In genomic region chr21:14453964-14454641, GRCh38 we compare ENCODE assay signal across 8 cellular contexts.
A peak's percentile ranks its signal among the peaks of the same experiment; 100 is the strongest.
DNase-seq lines count a peak whose midpoint lies in the region; ATAC-seq, FAIRE-seq and TF ChIP-seq lines count a peak whose summit lies in the region.

No MANE protein-coding gene starts in this region.

- peak overlapping the region; percentile 90 for H2AFZ ChIP-seq in K562 (ENCODE audit: low read depth, low read length)
- H2AFZ ChIP-seq in PC-3 (ENCODE audit: low read length): no peak overlapping the region

- 1% methylated on average over 7 of the region's 7 CpGs for WGBS in K562 (ENCODE audit: insufficient coverage, low coverage, missing lambda C conversion rate)

- H3K4me1 Mint-ChIP-seq in osteocyte (ENCODE audit: unreplicated experiment): no peaks in the 10 kb centered on the region

- H3K9me3 ChIP-seq in K562 (replicated peaks; ENCODE audit: control insufficient read depth, insufficient read depth, low read depth, low read length) (no peaks in the 10 kb centered on the region; the same call in 1 of the 2 replicates), PC-3 (ENCODE audit: low read length) (no peaks in the 10 kb centered on the region)

- ATAC-seq in GM18502 (IDR thresholded peaks at IDR 0.05; ENCODE audit: poor library complexity, unreplicated experiment): peak; percentile 12
- peak; percentile 11 for ATAC-seq in GM21526 (IDR thresholded peaks at IDR 0.05; ENCODE audit: low FRiP score, unreplicated experiment)
- ATAC-seq in HG03439 (IDR thresholded peaks at IDR 0.05; ENCODE audit: unreplicated experiment): peak; percentile 21
- peak; percentile 69 for ATAC-seq in K562
- no peak for ATAC-seq in PC-3

- no peaks in the 10 kb centered on the region for H3K36me3 Mint-ChIP-seq in osteocyte (ENCODE audit: unreplicated experiment)

- H3K27ac ChIP-seq in K562 (ENCODE audit: extremely low read depth, low read depth, low read length) (peak overlapping the region; percentile 91), PC-3 (ENCODE audit: low read length) (no peak overlapping the region)

- H3K4me3 ChIP-seq in K562 (no peak overlapping the region), PC-3 (ENCODE audit: low read length) (no peak overlapping the region)

- no peaks in the 10 kb centered on the region for H3F3A ChIP-seq in PC-3 (ENCODE audit: low read length, unreplicated experiment)

- no peak for TF ChIP-seq POLR2A in K562 (conservative IDR thresholded peaks at IDR 0.05)

- no peaks in the 10 kb centered on the region for H3K27me3 Mint-ChIP-seq in osteocyte (ENCODE audit: unreplicated experiment)

- H3K9me3 Mint-ChIP-seq in osteocyte (ENCODE audit: unreplicated experiment): peaks cover 11% of the 10 kb centered on the region

- H3K27ac Mint-ChIP-seq in osteocyte (ENCODE audit: unreplicated experiment): no peak overlapping the region

- POLR2A ChIA-PET in K562 (lab: Yijun Ruan, JAX) (interaction anchor here (0.6 to 1.9 kb wide), 5 partner anchors 24 to 309 kb away, joined by 3 to 7 read pairs (median 3); no protein-coding TSS in a partner anchor), PC-3 (lab: Charles Lee; ENCODE audit: unreplicated experiment) (no interaction called here)

- H3K9ac ChIP-seq in K562 (ENCODE audit: insufficient read depth in 1 of 2, low read depth in 2 of 2, low read length in 2 of 2) (peak overlapping the region in 1 of 2 experiments; percentile 67; a peak in 3 of 4 replicates), PC-3 (ENCODE audit: low read length) (no peak overlapping the region)

- H3K4me2 ChIP-seq in K562 (ENCODE audit: insufficient read depth, low read length): peak overlapping the region; percentile 77
- H3K4me2 ChIP-seq in PC-3 (ENCODE audit: low read length): no peak overlapping the region

- H3K27me3 ChIP-seq in K562 (ENCODE audit: control insufficient read depth in 2 of 2, insufficient read depth in 2 of 2, low read length in 2 of 2) (no peaks in the 10 kb centered on the region), PC-3 (ENCODE audit: low read length) (peaks cover 50% of the 10 kb centered on the region; the same call in 1 of the 2 replicates)

- intact Hi-C loops in K562 (cut with micrococcal nuclease) (loop anchor here (1.0 to 5.0 kb wide), 5 partner anchors 33 to 605 kb away; partner anchors contain the start of gene SAMSN1), PC-3 (cut with micrococcal nuclease) (loop anchor here (10.0 kb wide), 1 partner anchor 131 kb away; no protein-coding TSS in a partner anchor)

- H3K4me3 Mint-ChIP-seq in osteocyte (ENCODE audit: unreplicated experiment): no peak overlapping the region

- TF ChIP-seq RAD21 in K562 (CRISPR knock-in tag; conservative IDR thresholded peaks at IDR 0.05 in 1 of 2, IDR thresholded peaks at IDR 0.05 in 1 of 2): peak; percentile 3 to 15; a peak in 2 of 4 replicates

- H4K20me1 ChIP-seq in K562 (replicated peaks; ENCODE audit: control insufficient read depth, insufficient read depth, low read length): no peaks in the 10 kb centered on the region
- no peaks in the 10 kb centered on the region for H4K20me1 ChIP-seq in PC-3 (ENCODE audit: low read length)

- TF ChIP-seq CTCF in K562 (IDR thresholded peaks at IDR 0.05 in 2 of 3, conservative IDR thresholded peaks at IDR 0.05 in 1 of 3; ENCODE audit: insufficient read depth in 2 of 3, low read depth in 1 of 3, low read length in 3 of 3): no peak
- TF ChIP-seq CTCF in PC-3 (conservative IDR thresholded peaks at IDR 0.05; ENCODE audit: low read depth, low read length): no peak
- TF ChIP-seq CTCF in osteocyte (IDR thresholded peaks at IDR 0.05): no peak

- FAIRE-seq in K562 (lab: Jason Lieb, UNC): peak; percentile 72

- CTCF ChIA-PET in K562 (lab: Yijun Ruan, JAX; ENCODE audit: low intra/inter-chr PET ratio): no interaction called here
- CTCF ChIA-PET in PC-3 (lab: Charles Lee): no interaction called here

- BruUV-seq in K562 (replicated peaks; lab: Mats Ljungman, UMichigan): no TSS peak
- no TSS peak for BruUV-seq in PC-3 (replicated peaks; lab: Mats Ljungman, UMichigan)

- no peaks in the 10 kb centered on the region for H3K36me3 ChIP-seq in K562 (ENCODE audit: control insufficient read depth, insufficient read depth, low read length)
- no peaks in the 10 kb centered on the region for H3K36me3 ChIP-seq in PC-3 (ENCODE audit: low read depth, low read length)

- H3K4me1 ChIP-seq in K562 (replicated peaks in 1 of 2; ENCODE audit: control insufficient read depth in 2 of 2, insufficient read depth in 2 of 2, low read length in 2 of 2) (peaks cover 17 to 54% of the 10 kb centered on the region in 2 experiments), PC-3 (ENCODE audit: insufficient read depth, low read length) (no peaks in the 10 kb centered on the region)

- H3K9me2 ChIP-seq in PC-3 (replicated peaks; ENCODE audit: low read length): no peaks in the 10 kb centered on the region

- DNase-seq in K562 (ENCODE audit: extremely low read depth in 1 of 4, low spot score in 3 of 4) (peak; percentile 80 to 93 (median 83)), PC-3 (no peak), NCI-H1436 treated with DMSO at 0.1 percent for 48 hours (lab: John Stamatoyannopoulos, UW) (no peak), osteocyte (ENCODE audit: extremely low spot score, unreplicated experiment) (no peak)
- no peak for DNase-seq in stimulated activated CD4-positive, alpha-beta T cell treated with anti-CD3 and anti-CD28 coated beads, Interleukin-15, amount 100 ng/mL, for 24 hours

- in situ Hi-C loops in K562 (cut with MboI): no loop called here

- H3K79me2 ChIP-seq in K562 (ENCODE audit: control insufficient read depth, insufficient read depth, low read length) (no peaks in the 10 kb centered on the region), PC-3 (ENCODE audit: low read length) (no peaks in the 10 kb centered on the region)

- H3K9me1 ChIP-seq in K562 (ENCODE audit: control insufficient read depth, insufficient read depth, low read length): no peaks in the 10 kb centered on the region

- TF ChIP-seq EP300 in K562 (IDR thresholded peaks at IDR 0.05; ENCODE audit: low read length): peak; percentile 98

TF ChIP-seq in K562, 482 proteins besides CTCF, POLR2A, EP300 and RAD21 (continues in another document):
- TF ChIP-seq ZFPM2 (CRISPR knock-in tag; IDR thresholded peaks at IDR 0.05) (no peak), POLR2AphosphoS5 (IDR thresholded peaks at IDR 0.05; ENCODE audit: control insufficient read depth, insufficient read depth, low read depth, low read length) (peak; percentile 85), NCOR1 (IDR thresholded peaks at IDR 0.05) (peak; percentile 93), ZNF589 (CRISPR knock-in tag; IDR thresholded peaks at IDR 0.05; ENCODE audit: low read depth) (peak; percentile 54; the same call in 1 of the 2 replicates), PRMT5 (CRISPR knock-in tag; IDR thresholded peaks at IDR 0.05) (no peak), STAT5B (CRISPR knock-in tag; IDR thresholded peaks at IDR 0.05) (no peak), MLX (CRISPR knock-in tag; conservative IDR thresholded peaks at IDR 0.05) (no peak), NCOA2 (IDR thresholded peaks at IDR 0.05; ENCODE audit: partially characterized antibody in 2 of 2) (peak in 1 of 2 experiments; percentile 68), SMARCE1 (IDR thresholded peaks at IDR 0.05) (peak; percentile 99), ATF7 (IDR thresholded peaks at IDR 0.05) (peak; percentile 76), ZC3H11A (IDR thresholded peaks at IDR 0.05; ENCODE audit: low read depth, low read length) (0 out of 2 replicates have a peak, but pooled peaks have one; percentile 72)
- TF ChIP-seq, protein P1, sequence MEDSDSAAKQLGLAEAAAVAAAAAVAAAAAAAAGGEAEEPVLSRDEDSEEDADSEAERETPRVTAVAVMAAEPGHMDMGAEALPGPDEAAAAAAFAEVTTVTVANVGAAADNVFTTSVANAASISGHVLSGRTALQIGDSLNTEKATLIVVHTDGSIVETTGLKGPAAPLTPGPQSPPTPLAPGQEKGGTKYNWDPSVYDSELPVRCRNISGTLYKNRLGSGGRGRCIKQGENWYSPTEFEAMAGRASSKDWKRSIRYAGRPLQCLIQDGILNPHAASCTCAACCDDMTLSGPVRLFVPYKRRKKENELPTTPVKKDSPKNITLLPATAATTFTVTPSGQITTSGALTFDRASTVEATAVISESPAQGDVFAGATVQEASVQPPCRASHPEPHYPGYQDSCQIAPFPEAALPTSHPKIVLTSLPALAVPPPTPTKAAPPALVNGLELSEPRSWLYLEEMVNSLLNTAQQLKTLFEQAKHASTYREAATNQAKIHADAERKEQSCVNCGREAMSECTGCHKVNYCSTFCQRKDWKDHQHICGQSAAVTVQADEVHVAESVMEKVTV (CRISPR knock-in tag; IDR thresholded peaks at IDR 0.05): 0 out of 2 replicates have a peak, but pooled peaks have one; percentile 4

Comparison
In these comparisons a context has a peak if more than half of its experiments do, and no peak if none do; other contexts are left out.
1. DNase-seq: peak in K562 (4 of 4); none in PC-3 (single experiment), NCI-H1436 treated with DMSO at 0.1 percent for 48 hours (single experiment), osteocyte (single experiment) and stimulated activated CD4-positive, alpha-beta T cell treated with anti-CD3 and anti-CD28 coated beads, Interleukin-15, amount 100 ng/mL, for 24 hours (single experiment).